ENCODE assay signal across 26 cellular contexts in the genomic region with DNA sequence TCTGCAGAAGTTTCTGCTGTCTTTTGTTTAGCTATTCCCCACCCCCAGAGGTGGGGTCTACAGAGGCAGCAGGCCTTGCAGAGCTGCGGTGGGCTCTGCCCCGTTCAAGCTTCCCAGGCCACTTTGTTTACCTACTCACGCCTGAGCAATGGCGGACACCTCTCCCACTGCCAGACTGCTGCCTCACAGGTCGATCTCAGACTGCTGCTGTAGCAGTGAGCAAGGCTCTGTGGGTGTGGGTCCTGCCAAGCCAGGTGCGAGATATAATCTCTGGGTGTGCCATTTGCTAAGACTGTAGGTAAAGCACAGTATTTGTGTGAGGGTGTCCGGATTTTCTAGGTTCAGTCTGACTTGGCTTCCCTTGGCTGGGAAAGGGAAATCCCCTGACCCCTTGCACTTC. TPM values are rescaled to one million over a fixed set of nuclear protein-coding genes. Genes with fewer than 3 reads are reported as not detected.
DNase-seq lines count a peak whose midpoint lies in the region; ATAC-seq and TF ChIP-seq lines count a peak whose summit lies in the region.
"Had no signal": no experiment of that assay in that cellular context is flagged by ENCODE, and none has a peak within 500 bp of the region (broad histone marks: within the 10 kb centered on the region; RNA-seq: fewer than 3 reads in every experiment).

No MANE protein-coding gene starts in this region.

- no peak overlapping the region for H3K14ac ChIP-seq in neuronal stem cell (ENCODE audit: low read length)

- H3K9me3 ChIP-seq in DND-41 (ENCODE audit: insufficient read depth, low read length, severe bottlenecking) (no peaks in the 10 kb centered on the region), neuronal stem cell (replicated peaks in 1 of 2; ENCODE audit: control insufficient read depth in 2 of 2, insufficient read depth in 1 of 2, low read depth in 1 of 2, low read length in 2 of 2) (peaks cover 0 to 5% of the 10 kb centered on the region in 2 donors), prostate gland (no peaks in the 10 kb centered on the region)

- no peak overlapping the region for H2BK120ac ChIP-seq in neuronal stem cell (ENCODE audit: low read depth, low read length)

- H3K4me1 ChIP-seq in DND-41 (ENCODE audit: insufficient read depth, low read length): peaks cover 20% of the 10 kb centered on the region
- no peaks in the 10 kb centered on the region for H3K4me1 ChIP-seq in neuronal stem cell (ENCODE audit: control insufficient read depth in 2 of 2, insufficient read depth in 1 of 2, low read depth in 1 of 2, low read length in 2 of 2)
- H3K4me1 ChIP-seq in prostate gland (replicated peaks): no peaks in the 10 kb centered on the region
- H3K4me1 ChIP-seq: SJCRH30 had no signal

- H3K9ac ChIP-seq in DND-41 (ENCODE audit: low read depth, low read length) (no peak overlapping the region), neuronal stem cell (ENCODE audit: low read depth, low read length, poor library complexity) (no peak overlapping the region)
- H3K9ac ChIP-seq: KMS-11 had no signal

- H4K91ac ChIP-seq in neuronal stem cell (ENCODE audit: low read depth, low read length, poor library complexity): no peak overlapping the region

- no peaks in the 10 kb centered on the region for H4K20me1 ChIP-seq in DND-41 (ENCODE audit: insufficient read depth, low read length)

- no peak for TF ChIP-seq CTCF in DND-41 (IDR thresholded peaks at IDR 0.05; ENCODE audit: borderline replicate concordance, extremely low read depth, low read length, poor library complexity, severe bottlenecking)
- TF ChIP-seq CTCF in prostate gland (IDR thresholded peaks at IDR 0.05): no peak

- H2BK15ac ChIP-seq in neuronal stem cell (ENCODE audit: low read length): no peak overlapping the region

- H2BK12ac ChIP-seq in neuronal stem cell (ENCODE audit: low read length): no peak overlapping the region

- H3K79me2 ChIP-seq in DND-41 (ENCODE audit: insufficient read depth, low read length): peaks cover 29% of the 10 kb centered on the region

- H3K79me1 ChIP-seq in neuronal stem cell (ENCODE audit: low read depth, low read length): no peaks in the 10 kb centered on the region

- no peak overlapping the region for H4K8ac ChIP-seq in neuronal stem cell (ENCODE audit: low read depth, low read length)

- no peak for TF ChIP-seq POLR2A in prostate gland (IDR thresholded peaks at IDR 0.05)

- DNase-seq in DND-41 (no peak), neuronal stem cell (ENCODE audit: low spot score) (no peak), prostate gland (ENCODE audit: low spot score) (no peak)
- DNase-seq in activated naive CD8-positive, alpha-beta T cell treated with anti-CD3 and anti-CD28 coated beads, Interleukin-2, amount 10 ng/mL, durations not matched to agents 7 days and 5 days: peak; percentile 25
- no peak for DNase-seq in activated CD8-positive, alpha-beta memory T cell treated with anti-CD3 and anti-CD28 coated beads, Interleukin-2, amount 50 U/mL, for 48 hours
- DNase-seq: C1 segment of cervical spinal cord; CD8-positive, alpha-beta memory T cell; DMS 273 treated with DMSO at 0.1 percent for 48 hours; DMS79 treated with DMSO at 0.1 percent for 48 hours; HCEC 1CT; MM.1S; NCI-H1048; NCI-H1417; NCI-H1694; NCI-H2081; NCI-H446 treated with DMSO at 0.1 percent for 48 hours; NCI-H526; NCI-H82; NK-92 treated with Interleukin-12 subunit alpha and Interleukin-12 subunit beta, amount 100 ng/mL, for 24 hours; PC-3; SJCRH30 had no signal

- no peak overlapping the region for H2AK5ac ChIP-seq in neuronal stem cell (ENCODE audit: low read depth, low read length)

- H3K27ac Mint-ChIP-seq in activated naive CD8-positive, alpha-beta T cell treated with anti-CD3 and anti-CD28 coated beads, Interleukin-2, amount 10 ng/mL, durations not matched to agents 7 days and 5 days: no peak overlapping the region

- no peak overlapping the region for H3K18ac ChIP-seq in neuronal stem cell (ENCODE audit: low read length)

- no peak overlapping the region for H3K4me3 Mint-ChIP-seq in activated naive CD8-positive, alpha-beta T cell treated with anti-CD3 and anti-CD28 coated beads, Interleukin-2, amount 10 ng/mL, durations not matched to agents 7 days and 5 days
- H3K4me3 Mint-ChIP-seq: IgD-negative memory B cell had no signal

- H3K36me3 ChIP-seq in DND-41 (ENCODE audit: insufficient read depth, low read length) (no peaks in the 10 kb centered on the region), neuronal stem cell (replicated peaks in 1 of 2; ENCODE audit: control insufficient read depth in 2 of 2, insufficient read depth in 2 of 2, low read length in 2 of 2) (no peaks in the 10 kb centered on the region), prostate gland (no peaks in the 10 kb centered on the region)
- H3K36me3 ChIP-seq: SJCRH30 had no signal

- 0 out of 2 replicates have a peak overlapping the region, but pooled peaks have one; percentile 17 for H3K27ac ChIP-seq in DND-41 (ENCODE audit: low read length)
- H3K27ac ChIP-seq in neuronal stem cell (replicated peaks; ENCODE audit: low read length): no peak overlapping the region
- no peak overlapping the region for H3K27ac ChIP-seq in prostate gland
- H3K27ac ChIP-seq: KMS-11, SJCRH30 had no signal

- no peak overlapping the region for H2AFZ ChIP-seq in DND-41 (ENCODE audit: low read depth, low read length)
- H2AFZ ChIP-seq in neuronal stem cell (ENCODE audit: low read length): peak overlapping the region; percentile 45

- H3K9me3 Mint-ChIP-seq in activated naive CD8-positive, alpha-beta T cell treated with anti-CD3 and anti-CD28 coated beads, Interleukin-2, amount 10 ng/mL, durations not matched to agents 7 days and 5 days: peaks cover 24% of the 10 kb centered on the region

- ATAC-seq in DND-41 (ENCODE audit: insufficient read depth, low read depth): no peak
- ATAC-seq in activated naive CD8-positive, alpha-beta T cell treated with anti-CD3 and anti-CD28 coated beads, Interleukin-2, amount 10 ng/mL, durations not matched to agents 7 days and 5 days (ENCODE audit: low read depth): no peak
- peak; percentile 88 for ATAC-seq in esophagus mucosa
- no peak for ATAC-seq in HG02973 (IDR thresholded peaks at IDR 0.05; ENCODE audit: unreplicated experiment)
- ATAC-seq: PC-3, Right ventricle myocardium inferior had no signal

- no peak overlapping the region for H2BK5ac ChIP-seq in neuronal stem cell (ENCODE audit: low read length)

- no peaks in the 10 kb centered on the region for H3K27me3 ChIP-seq in DND-41 (ENCODE audit: insufficient read depth, low read length, poor library complexity)
- H3K27me3 ChIP-seq in neuronal stem cell (ENCODE audit: control insufficient read depth in 3 of 3, insufficient read depth in 3 of 3, low read depth in 1 of 3, low read length in 3 of 3): no peaks in the 10 kb centered on the region
- no peaks in the 10 kb centered on the region for H3K27me3 ChIP-seq in prostate gland (replicated peaks; ENCODE audit: insufficient read depth)
- H3K27me3 ChIP-seq: SJCRH30 had no signal

- H3K4me1 Mint-ChIP-seq in activated naive CD8-positive, alpha-beta T cell treated with anti-CD3 and anti-CD28 coated beads, Interleukin-2, amount 10 ng/mL, durations not matched to agents 7 days and 5 days: peaks cover 10% of the 10 kb centered on the region

- H3K4me2 ChIP-seq in DND-41 (ENCODE audit: insufficient read depth, low read length): no peak overlapping the region
- no peak overlapping the region for H3K4me2 ChIP-seq in neuronal stem cell (ENCODE audit: insufficient read depth, low read length, poor library complexity, severe bottlenecking)
- H3K4me2 ChIP-seq: KMS-11 had no signal

- H3K27me3 Mint-ChIP-seq in activated naive CD8-positive, alpha-beta T cell treated with anti-CD3 and anti-CD28 coated beads, Interleukin-2, amount 10 ng/mL, durations not matched to agents 7 days and 5 days: no peaks in the 10 kb centered on the region
- H3K27me3 Mint-ChIP-seq: CD8-positive, alpha-beta memory T cell; IgD-negative memory B cell had no signal

- intact Hi-C loops in prostate gland (cut with DNase I): no loop called here

- H3K4ac ChIP-seq in neuronal stem cell (ENCODE audit: low read length): no peak overlapping the region

- no CpG with 5 or more reads among the region's 7 CpGs for WGBS in neuronal stem cell (ENCODE audit: extremely low coverage in 2 of 2, insufficient read length in 2 of 2, insufficient replicate concordance in 1 of 2), 2 donors
- 89% methylated on average over 7 of the region's 7 CpGs for WGBS in prostate gland

- H3K23ac ChIP-seq in neuronal stem cell (ENCODE audit: low read depth, low read length, poor library complexity): no peak overlapping the region

- POLR2A ChIA-PET in activated naive CD8-positive, alpha-beta T cell treated with anti-CD3 and anti-CD28 coated beads, Interleukin-2, amount 10 ng/mL, durations not matched to agents 7 days and 5 days (lab: Charles Lee): no interaction called here

- H3K4me3 ChIP-seq in DND-41 (ENCODE audit: low read depth in 1 of 2, low read length in 2 of 2) (no peak overlapping the region), neuronal stem cell (ENCODE audit: low read length in 2 of 2) (no peak overlapping the region), prostate gland (no peak overlapping the region)
- H3K4me3 ChIP-seq: SJCRH30 had no signal

- peaks cover 39% of the 10 kb centered on the region for H3K36me3 Mint-ChIP-seq in activated naive CD8-positive, alpha-beta T cell treated with anti-CD3 and anti-CD28 coated beads, Interleukin-2, amount 10 ng/mL, durations not matched to agents 7 days and 5 days

RNA-seq across cellular contexts. Expression of a gene that starts 23.6 kb away (rescaled TPM):
- total RNA-seq in activated naive CD8-positive, alpha-beta T cell treated with anti-CD3 and anti-CD28 coated beads, Interleukin-2, amount 10 ng/mL, durations not matched to agents 7 days and 5 days: 10 to 100 TPM; 25.3 to 26.6 TPM
- total RNA-seq in esophagus mucosa (5.7 TPM), prostate gland (10 to 100 TPM; 16.0 to 20.3 TPM)
- polyA plus RNA-seq in neuronal stem cell (2013, experiment 1 of 2): 8.8 TPM
- 8.3 TPM for polyA plus RNA-seq in neuronal stem cell (2013, experiment 2 of 2)
